ENCODE assay signal across 34 cellular contexts in the genomic region with DNA sequence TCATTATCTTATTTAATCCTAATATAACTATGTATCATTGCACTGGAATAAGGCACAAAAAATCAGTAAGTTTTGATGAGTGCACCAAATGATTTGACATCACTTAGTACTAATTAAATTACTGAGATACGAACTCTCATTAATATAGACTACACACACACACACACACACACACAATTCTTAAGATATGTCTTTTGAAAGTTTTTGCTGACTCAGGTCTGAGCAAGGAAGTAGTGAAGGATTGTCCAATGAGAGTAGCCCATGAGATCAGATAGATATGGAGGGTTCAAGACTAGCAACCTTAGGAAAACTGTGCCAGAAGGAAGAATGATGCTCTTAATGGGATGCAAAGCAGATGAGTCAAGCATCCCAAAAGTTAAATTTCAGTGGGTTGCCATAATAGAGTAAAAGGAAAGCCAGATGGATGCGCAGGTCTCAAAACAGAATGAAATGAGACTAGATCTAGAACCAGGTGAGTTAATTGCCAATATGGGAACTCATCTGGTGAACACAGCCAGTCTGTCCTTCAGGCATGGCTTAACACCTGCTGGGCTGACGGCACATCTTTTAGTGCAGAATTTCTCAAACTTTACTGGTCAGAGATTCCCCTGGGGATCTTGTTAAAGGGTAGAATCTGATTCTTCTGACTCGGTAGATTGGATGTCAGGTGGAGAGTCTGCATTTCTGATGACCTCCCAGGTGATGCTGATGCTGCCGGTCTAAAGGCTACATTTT.
"Had no signal": no experiment of that assay in that cellular context is flagged by ENCODE, and none has a peak within 500 bp of the region (broad histone marks: within the 10 kb centered on the region; RNA-seq: fewer than 3 reads in every experiment).

No MANE protein-coding gene starts in this region.

- H3K9me3 Mint-ChIP-seq: naive B cell; naive thymus-derived CD8-positive, alpha-beta T cell; natural killer cell treated with Interleukin-12 subunit alpha and Interleukin-12 subunit beta and Interleukin-15 and Interleukin-18, amount 100 ng/mL, for 72 hours; nephron progenitor cell; neural crest cell; stimulated activated naive CD8-positive, alpha-beta T cell treated with anti-CD3 and anti-CD28 coated beads, Interleukin-15, amount 100 ng/mL, for 72 hours; type B pancreatic cell had no signal

- H3K9me3 ChIP-seq: neutrophil, ovary, psoas muscle, spleen, suprapubic skin, testis, tibial artery, transverse colon, upper lobe of right lung, vagina had no signal

- H3K4me3 ChIP-seq: ovary, psoas muscle, skin epidermis, smooth muscle cell, spleen, suprapubic skin, testis, tibial artery, transverse colon, upper lobe of right lung, vagina had no signal

- H3K27ac Mint-ChIP-seq: naive thymus-derived CD8-positive, alpha-beta T cell; natural killer cell treated with Interleukin-12 subunit alpha and Interleukin-12 subunit beta and Interleukin-15 and Interleukin-18, amount 100 ng/mL, for 72 hours; nephron progenitor cell; progenitor cell of endocrine pancreas; stimulated activated naive CD8-positive, alpha-beta T cell treated with anti-CD3 and anti-CD28 coated beads, Interleukin-15, amount 100 ng/mL, for 72 hours; type B pancreatic cell had no signal

- H2AFZ ChIP-seq: parathyroid adenoma had no signal

- DNase-seq: naive B cell; naive thymus-derived CD8-positive, alpha-beta T cell; nephron progenitor cell; nucleus accumbens; ovary; posterior cingulate gyrus; psoas muscle; right cardiac atrium; spleen; stimulated activated CD4-positive, alpha-beta T cell treated with anti-CD3 and anti-CD28 coated beads, Interleukin-12 subunit alpha, Interleukin-12 subunit beta, amount 100 ng/mL, for 4 hours; stimulated activated CD4-positive, alpha-beta T cell treated with anti-CD3 and anti-CD28 coated beads, Interleukin-1b, Interleukin-23, amount 100 ng/mL, for 48 hours; stimulated activated CD4-positive, alpha-beta T cell treated with anti-CD3 and anti-CD28 coated beads, Interleukin-4, amount 100 ng/mL, for 1 hour; stimulated activated CD4-positive, alpha-beta T cell treated with anti-CD3 and anti-CD28 coated beads, Interleukin-4, amount 100 ng/mL, for 4 hours; stimulated activated CD8-positive, alpha-beta memory T cell treated with anti-CD3 and anti-CD28 coated beads, Interleukin-4, amount 100 ng/mL, for 48 hours; stimulated activated naive CD4-positive, alpha-beta T cell; stimulated activated naive CD8-positive, alpha-beta T cell treated with anti-CD3 and anti-CD28 coated beads, Interleukin-15, amount 100 ng/mL, for 72 hours; stimulated activated naive CD8-positive, alpha-beta T cell treated with anti-CD3 and anti-CD28 coated beads, Interleukin-15, Interleukin-2, amounts not matched to agents 100 U/mL and 50 U/mL, for 24 hours; substantia nigra; testis; tibial artery; transverse colon; upper lobe of right lung had no signal

- H3K9ac ChIP-seq: parathyroid adenoma had no signal

- H3K4me3 Mint-ChIP-seq: naive B cell; naive thymus-derived CD8-positive, alpha-beta T cell; natural killer cell treated with Interleukin-12 subunit alpha and Interleukin-12 subunit beta and Interleukin-15 and Interleukin-18, amount 100 ng/mL, for 72 hours; nephron progenitor cell; neural crest cell; stimulated activated naive CD8-positive, alpha-beta T cell treated with anti-CD3 and anti-CD28 coated beads, Interleukin-15, amount 100 ng/mL, for 72 hours; type B pancreatic cell had no signal

- ATAC-seq: naive thymus-derived CD8-positive, alpha-beta T cell; psoas muscle; right cardiac atrium; sciatic nerve; stimulated activated naive CD8-positive, alpha-beta T cell treated with anti-CD3 and anti-CD28 coated beads, Interleukin-15, amount 100 ng/mL, for 72 hours; stimulated activated naive CD8-positive, alpha-beta T cell treated with anti-CD3 and anti-CD28 coated beads, Interleukin-15, Interleukin-2, amounts not matched to agents 100 U/mL and 50 U/mL, for 24 hours; upper lobe of right lung had no signal

- H3K36me3 ChIP-seq: neutrophil, ovary, spleen, suprapubic skin, tibial artery, transverse colon, upper lobe of right lung, vagina had no signal

- H3K79me2 ChIP-seq: parathyroid adenoma had no signal

- H3K4me2 ChIP-seq: smooth muscle cell had no signal

- H3K4me1 Mint-ChIP-seq: nephron progenitor cell; neural crest cell; stimulated activated naive CD8-positive, alpha-beta T cell treated with anti-CD3 and anti-CD28 coated beads, Interleukin-15, amount 100 ng/mL, for 72 hours had no signal

- H3K27me3 ChIP-seq: neutrophil, ovary, spleen, suprapubic skin, testis, tibial artery, transverse colon, upper lobe of right lung, vagina had no signal

- H3K4me1 ChIP-seq: parathyroid adenoma, psoas muscle, suprapubic skin, testis, tibial artery, transverse colon, upper lobe of right lung, vagina had no signal

- H3K36me3 Mint-ChIP-seq: naive B cell; naive thymus-derived CD8-positive, alpha-beta T cell; natural killer cell treated with Interleukin-12 subunit alpha and Interleukin-12 subunit beta and Interleukin-15 and Interleukin-18, amount 100 ng/mL, for 72 hours; type B pancreatic cell had no signal

- H3K27me3 Mint-ChIP-seq: naive B cell, progenitor cell of endocrine pancreas, type B pancreatic cell had no signal

- FAIRE-seq: urothelium cell line had no signal

- H3K27ac ChIP-seq: neutrophil, ovary, parathyroid adenoma, psoas muscle, skin epidermis, spleen, suprapubic skin, testis, tibial artery, transverse colon, upper lobe of right lung, vagina had no signal
